Comparison of ENCODE assay signal across 11 cellular contexts in genomic region chr5:67537439-67538342, GRCh38.
DNase-seq lines count a peak whose midpoint lies in the region; ATAC-seq and TF ChIP-seq lines count a peak whose summit lies in the region.
"Had no signal": no experiment of that assay in that cellular context is flagged by ENCODE, and none has a peak within 500 bp of the region (broad histone marks: within the 10 kb centered on the region; RNA-seq: fewer than 3 reads in every experiment).

No MANE protein-coding gene starts in this region.

- no peaks in the 10 kb centered on the region for H3K36me3 Mint-ChIP-seq in CD8-positive, alpha-beta memory T cell
- H3K36me3 Mint-ChIP-seq in T-cell, result no peaks in the 10 kb centered on the region

- CTCF ChIA-PET in CD8-positive, alpha-beta memory T cell (lab: Charles Lee), result interaction anchor here (0.6 to 1.0 kb wide), 2 partner anchors 8 to 44 kb away, joined by 3 read pairs; no protein-coding TSS in a partner anchor
- CTCF ChIA-PET in T-cell (lab: Charles Lee), result interaction anchor here in 1 of 2 donors (0.6 kb wide), 1 partner anchor 704 kb away, joined by 3 read pairs; no protein-coding TSS in a partner anchor

- H3K4me3 Mint-ChIP-seq in CD8-positive, alpha-beta memory T cell, result no peak overlapping the region
- H3K4me3 Mint-ChIP-seq in T-cell, result no peak overlapping the region
- H3K4me3 Mint-ChIP-seq: neural crest cell had no signal

- peak; percentile 31 to 52 (median 44) for ATAC-seq in T-cell (replicated peaks in 1 of 4)
- no peak for ATAC-seq in GM18868 (IDR thresholded peaks at IDR 0.05; ENCODE audit: unreplicated experiment)
- ATAC-seq in HG03025 (IDR thresholded peaks at IDR 0.05; ENCODE audit: low FRiP score, unreplicated experiment), result no peak

- H3K9me3 Mint-ChIP-seq in CD8-positive, alpha-beta memory T cell, result peaks cover 0 to 2% (median 0%) of the 10 kb centered on the region in 5 donors
- no peaks in the 10 kb centered on the region for H3K9me3 Mint-ChIP-seq in T-cell
- H3K9me3 Mint-ChIP-seq: neural crest cell had no signal

- H3K4me2 ChIP-seq in skeletal muscle satellite cell (ENCODE audit: low read length), result peak overlapping the region; percentile 72

- no peak for TF ChIP-seq CTCF in cardiac muscle cell (IDR thresholded peaks at IDR 0.05; ENCODE audit: low read depth, low read length)

- peaks cover 0 to 5% (median 4%) of the 10 kb centered on the region in 3 donors for H3K4me1 Mint-ChIP-seq in CD8-positive, alpha-beta memory T cell
- H3K4me1 Mint-ChIP-seq in T-cell, result peaks cover 2 to 5% (median 4%) of the 10 kb centered on the region in 3 donors
- H3K4me1 Mint-ChIP-seq: neural crest cell had no signal

- H3K4me1 ChIP-seq in CD8-positive, alpha-beta memory T cell (ENCODE audit: insufficient read depth, low read length), result peaks cover 17% of the 10 kb centered on the region
- H3K4me1 ChIP-seq in cardiac muscle cell (ENCODE audit: low read depth) (peaks cover 24% of the 10 kb centered on the region), skeletal muscle satellite cell (ENCODE audit: control insufficient read depth, insufficient read depth, low read length) (no peaks in the 10 kb centered on the region)

- no peak overlapping the region for H3K27ac Mint-ChIP-seq in CD8-positive, alpha-beta memory T cell
- H3K27ac Mint-ChIP-seq in T-cell, result peak overlapping the region in 1 of 2 donors; percentile 20

- H3K4me3 ChIP-seq in CD8-positive, alpha-beta memory T cell (ENCODE audit: low read length), result peak overlapping the region; percentile 60
- H3K4me3 ChIP-seq in cardiac muscle cell (no peak overlapping the region), skeletal muscle satellite cell (ENCODE audit: low read length) (peak overlapping the region; percentile 27)

- no peaks in the 10 kb centered on the region for H3K36me3 ChIP-seq in CD8-positive, alpha-beta memory T cell (ENCODE audit: insufficient read depth, low read length)
- H3K36me3 ChIP-seq in cardiac muscle cell (no peaks in the 10 kb centered on the region), skeletal muscle satellite cell (ENCODE audit: insufficient read depth, low read length) (no peaks in the 10 kb centered on the region)
- H3K36me3 ChIP-seq: adrenal gland had no signal

- no peak overlapping the region for H3K27ac ChIP-seq in CD8-positive, alpha-beta memory T cell (ENCODE audit: low read depth, low read length)
- no peak overlapping the region for H3K27ac ChIP-seq in cardiac muscle cell

- H3K27me3 Mint-ChIP-seq in CD8-positive, alpha-beta memory T cell, result no peaks in the 10 kb centered on the region
- H3K27me3 Mint-ChIP-seq in T-cell, result no peaks in the 10 kb centered on the region

- intact Hi-C loops in posterior vena cava (cut with DNase I), result loop anchor here in 1 of 2 donors (5.0 kb wide), 1 partner anchor 725 kb away; no protein-coding TSS in a partner anchor

- H3K9ac ChIP-seq in skeletal muscle satellite cell (ENCODE audit: low read depth, low read length), result peak overlapping the region; percentile 34

- POLR2A ChIA-PET in CD8-positive, alpha-beta memory T cell (lab: Charles Lee), result no interaction called here
- POLR2A ChIA-PET in T-cell (lab: Charles Lee), result interaction anchor here in 1 of 2 donors (0.5 kb wide), 1 partner anchor 65 kb away, joined by 3 read pairs; no protein-coding TSS in a partner anchor

- DNase-seq in CD8-positive, alpha-beta memory T cell, result peak in 1 of 5 donors; percentile 5
- DNase-seq in T-cell, result peak in 1 of 34 experiments; percentile 9
- DNase-seq in cardiac muscle cell (ENCODE audit: low read depth in 1 of 2, low spot score in 1 of 2), result peak; percentile 6 to 53
- no peak for DNase-seq in HPDE6-E6E7 (ENCODE audit: extremely low spot score)
- DNase-seq in posterior vena cava (ENCODE audit: low spot score), result no peak
- DNase-seq: adrenal gland, Kasumi-1 had no signal

- H3K27me3 ChIP-seq in CD8-positive, alpha-beta memory T cell (ENCODE audit: insufficient read depth, low read length, poor library complexity, severe bottlenecking), result no peaks in the 10 kb centered on the region
- H3K27me3 ChIP-seq in cardiac muscle cell (no peaks in the 10 kb centered on the region), skeletal muscle satellite cell (ENCODE audit: control insufficient read depth, insufficient read depth, low read length) (no peaks in the 10 kb centered on the region)
- H3K27me3 ChIP-seq: adrenal gland had no signal

- H3K9me3 ChIP-seq in CD8-positive, alpha-beta memory T cell (ENCODE audit: low read length), result no peaks in the 10 kb centered on the region
- H3K9me3 ChIP-seq in cardiac muscle cell (ENCODE audit: low read depth) (no peaks in the 10 kb centered on the region), skeletal muscle satellite cell (replicated peaks; ENCODE audit: low read length) (no peaks in the 10 kb centered on the region)
- H3K9me3 ChIP-seq: adrenal gland had no signal

Comparison
In these comparisons a context has a peak if more than half of its experiments do, and no peak if none do; other contexts are left out.
1. DNase-seq: peak in cardiac muscle cell (2 of 2); none in HPDE6-E6E7 (single experiment) and posterior vena cava (single experiment).
2. ATAC-seq: peak in T-cell (4 of 4); none in GM18868 (single experiment) and HG03025 (single experiment).